ENCODE assay signal across 8 cellular contexts in genomic region chr4:104451573-104451972, GRCh38. TPM values are rescaled to one million over a fixed set of nuclear protein-coding genes. Genes with fewer than 3 reads are reported as not detected.
DNase-seq lines count a peak whose midpoint lies in the region; ATAC-seq, FAIRE-seq and TF ChIP-seq lines count a peak whose summit lies in the region.

No MANE protein-coding gene starts in this region.

- H3K4me3 ChIP-seq in OCI-LY1 (ENCODE audit: low read depth, low read length, poor library complexity, severe bottlenecking): no peak overlapping the region

- H3K4me3 Mint-ChIP-seq in CD14-positive monocyte: no peak overlapping the region

- H3K36me3 Mint-ChIP-seq in CD14-positive monocyte: no peaks in the 10 kb centered on the region

- H3K27ac ChIP-seq in OCI-LY1 (ENCODE audit: low read depth, low read length, poor library complexity, severe bottlenecking): no peak overlapping the region

- H2AFZ ChIP-seq in OCI-LY1 (ENCODE audit: low read length): peak overlapping the region; percentile 59; the same call in 1 of the 2 replicates

- no peaks in the 10 kb centered on the region for H3F3A ChIP-seq in OCI-LY1 (ENCODE audit: insufficient read depth, low read length)

- TF ChIP-seq CTCF in OCI-LY1 (IDR thresholded peaks at IDR 0.05; ENCODE audit: low read length) (peak; percentile 70), CD14-positive monocyte (IDR thresholded peaks at IDR 0.05) (no peak)

- H3K27ac Mint-ChIP-seq in CD14-positive monocyte: no peak overlapping the region

- no peaks in the 10 kb centered on the region for H3K27me3 ChIP-seq in OCI-LY1 (ENCODE audit: insufficient read depth, low read length)

- ATAC-seq in GM21717 (IDR thresholded peaks at IDR 0.05; ENCODE audit: unreplicated experiment): peak; percentile 66

- H3K9ac ChIP-seq in OCI-LY1 (ENCODE audit: low read length): no peak overlapping the region

- intact Hi-C loops in CD14-positive monocyte (cut with micrococcal nuclease): no loop called here

- DNase-seq in DMS153 treated with DMSO at 0.1 percent for 48 hours (lab: John Stamatoyannopoulos, UW; ENCODE audit: unreplicated experiment) (peak; percentile 43), CD14-positive monocyte (ENCODE audit: low spot score) (no peak), SHP77 (lab: John Stamatoyannopoulos, UW) (no peak), GM19238 (ENCODE audit: insufficient read length, low spot score) (no peak)
- DNase-seq in activated CD4-positive, CD25-positive, alpha-beta regulatory T cell treated with anti-CD3 and anti-CD28 coated beads, Interleukin-2, amount 50 U/mL, for 72 hours: no peak

- H3K4me2 ChIP-seq in OCI-LY1 (ENCODE audit: low read length): no peak overlapping the region

- peaks cover 0 to 6% (median 2%) of the 10 kb centered on the region in 7 donors for H3K9me3 Mint-ChIP-seq in CD14-positive monocyte

- peaks cover 25% of the 10 kb centered on the region for H3K4me1 ChIP-seq in OCI-LY1 (ENCODE audit: insufficient read depth, low read length, severe bottlenecking)

- H3K9me3 ChIP-seq in OCI-LY1 (ENCODE audit: low read length): no peaks in the 10 kb centered on the region

- H3K79me2 ChIP-seq in OCI-LY1 (ENCODE audit: insufficient read depth, low read length): no peaks in the 10 kb centered on the region

- no peaks in the 10 kb centered on the region for H3K4me1 Mint-ChIP-seq in CD14-positive monocyte

- FAIRE-seq in islet of Langerhans (lab: Jason Lieb, UNC): peak; percentile 96

- no peaks in the 10 kb centered on the region for H3K9me2 ChIP-seq in OCI-LY1 (ENCODE audit: low read depth, low read length)

- H4K20me1 ChIP-seq in OCI-LY1 (ENCODE audit: insufficient read depth, low read length): no peaks in the 10 kb centered on the region

- no peaks in the 10 kb centered on the region for H3K27me3 Mint-ChIP-seq in CD14-positive monocyte (ENCODE audit: low read depth in 3 of 3)

- H3K36me3 ChIP-seq in OCI-LY1 (ENCODE audit: insufficient read depth, low read length): no peaks in the 10 kb centered on the region

RNA-seq across cellular contexts. Expression of gene CXXC4, which starts 43.1 kb away (rescaled TPM):
- polyA plus RNA-seq in CD14-positive monocyte: not detected
